ENCODE assay signal across 9 cellular contexts in genomic region chr12:51847830-51848727, GRCh38. TPM values are rescaled to one million over a fixed set of nuclear protein-coding genes. Genes with fewer than 3 reads are reported as not detected.
DNase-seq lines count a peak whose midpoint lies in the region; ATAC-seq and TF ChIP-seq lines count a peak whose summit lies in the region.
"Had no signal": no experiment of that assay in that cellular context is flagged by ENCODE, and none has a peak within 500 bp of the region (broad histone marks: within the 10 kb centered on the region; RNA-seq: fewer than 3 reads in every experiment).

Gene FIGNL2, minus strand, starts transcription at chr12:51848718. Its CDS starts 26,305 bp downstream, at chr12:51822413.

- peak within 1 kb of the TSS; percentile 75 for H3K4me3 Mint-ChIP-seq in GM23338
- peak within 1 kb of the TSS; percentile 72 to 80 for H3K4me3 Mint-ChIP-seq in stimulated activated naive CD8-positive, alpha-beta T cell treated with anti-CD3 and anti-CD28 coated beads, Interleukin-15, amount 100 ng/mL, for 72 hours

- peaks cover 53% of the 10 kb centered on the region for H3K4me1 Mint-ChIP-seq in GM23338
- peaks cover 33% of the 10 kb centered on the region for H3K4me1 Mint-ChIP-seq in stimulated activated naive CD8-positive, alpha-beta T cell treated with anti-CD3 and anti-CD28 coated beads, Interleukin-15, amount 100 ng/mL, for 72 hours

- H3K36me3 ChIP-seq in GM23338 (ENCODE audit: insufficient read depth): no peaks in the 10 kb centered on the region

- H3K9me3 Mint-ChIP-seq in GM23338: no peaks in the 10 kb centered on the region; the same call in 1 of the 3 replicates
- H3K9me3 Mint-ChIP-seq in stimulated activated naive CD8-positive, alpha-beta T cell treated with anti-CD3 and anti-CD28 coated beads, Interleukin-15, amount 100 ng/mL, for 72 hours: no peaks in the 10 kb centered on the region

- peak within 1 kb of the TSS; percentile 96 for H3K4me2 ChIP-seq in GM23338

- in situ Hi-C loops in astrocyte of the spinal cord (cut with HindIII; ENCODE audit: low sequenced_read_pairs): no loop called here

- 0 out of 2 replicates have a peak within 1 kb of the TSS, but pooled peaks have one; percentile 59 for H2AFZ ChIP-seq in GM23338

- H3K27me3 ChIP-seq in GM23338 (ENCODE audit: insufficient read depth): peaks cover 57% of the 10 kb centered on the region

- TF ChIP-seq CTCF in GM23338 (conservative IDR thresholded peaks at IDR 0.05; ENCODE audit: low read depth in 2 of 2): no peak
- TF ChIP-seq CTCF in astrocyte of the spinal cord (IDR thresholded peaks at IDR 0.05; ENCODE audit: low read depth, low read length): no peak

- DNase-seq in GM23338 (ENCODE audit: low spot score): peak; percentile 65
- no peak for DNase-seq in astrocyte of the spinal cord (ENCODE audit: low read depth, low spot score)
- DNase-seq in left lobe of liver (ENCODE audit: low spot score): peak; percentile 60
- DNase-seq in stimulated activated naive CD8-positive, alpha-beta T cell treated with anti-CD3 and anti-CD28 coated beads, Interleukin-15, amount 100 ng/mL, for 72 hours: no peak
- DNase-seq in activated CD4-positive, CD25-positive, alpha-beta regulatory T cell treated with anti-CD3 and anti-CD28 coated beads, Interleukin-2, amount 50 U/mL, for 72 hours: no peak
- no peak for DNase-seq in stimulated activated CD4-positive, alpha-beta T cell treated with anti-CD3 and anti-CD28 coated beads, Interleukin-1b, Interleukin-23, amount 100 ng/mL, for 48 hours
- DNase-seq: RPMI8226 had no signal

- H3K79me2 ChIP-seq in GM23338 (replicated peaks; ENCODE audit: insufficient read depth): no peaks in the 10 kb centered on the region

- ATAC-seq in GM23338: peak; percentile 19
- peak; percentile 71 for ATAC-seq in left lobe of liver
- peak; percentile 32 for ATAC-seq in stimulated activated naive CD8-positive, alpha-beta T cell treated with anti-CD3 and anti-CD28 coated beads, Interleukin-15, amount 100 ng/mL, for 72 hours
- ATAC-seq in GM19023 (IDR thresholded peaks at IDR 0.05; ENCODE audit: unreplicated experiment): no peak
- no peak for ATAC-seq in GM21515 (IDR thresholded peaks at IDR 0.05; ENCODE audit: unreplicated experiment)

- no peaks in the 10 kb centered on the region; the same call in 2 of the 3 replicates for H3K36me3 Mint-ChIP-seq in GM23338 (ENCODE audit: low read depth)

- peaks cover 40% of the 10 kb centered on the region for H3K4me1 ChIP-seq in GM23338 (ENCODE audit: insufficient read depth)

- H4K20me1 ChIP-seq in GM23338 (replicated peaks; ENCODE audit: insufficient read depth): peaks cover 4% of the 10 kb centered on the region; the same call in 1 of the 2 replicates

- H3K27me3 Mint-ChIP-seq in GM23338 (ENCODE audit: insufficient read depth, low read depth, poor library complexity): peaks cover 53% of the 10 kb centered on the region
- peaks cover 77% of the 10 kb centered on the region for H3K27me3 Mint-ChIP-seq in stimulated activated naive CD8-positive, alpha-beta T cell treated with anti-CD3 and anti-CD28 coated beads, Interleukin-15, amount 100 ng/mL, for 72 hours

- H3K27ac Mint-ChIP-seq in GM23338: no peak within 1 kb of the TSS
- H3K27ac Mint-ChIP-seq in stimulated activated naive CD8-positive, alpha-beta T cell treated with anti-CD3 and anti-CD28 coated beads, Interleukin-15, amount 100 ng/mL, for 72 hours: no peak within 1 kb of the TSS

- peak within 1 kb of the TSS; percentile 91 for H3K4me3 ChIP-seq in GM23338
- H3K4me3 ChIP-seq in astrocyte of the spinal cord (ENCODE audit: low read depth, low read length): peak within 1 kb of the TSS; percentile 13

- no peak within 1 kb of the TSS for H3K27ac ChIP-seq in GM23338 (ENCODE audit: low read depth)

- no peaks in the 10 kb centered on the region for H3K9me2 ChIP-seq in GM23338 (ENCODE audit: insufficient read depth)

- peaks cover 12% of the 10 kb centered on the region; the same call in 1 of the 2 replicates for H3F3A ChIP-seq in GM23338 (replicated peaks; ENCODE audit: low read depth)

TF ChIP-seq in GM23338, 12 proteins besides CTCF, POLR2A, EP300 and RAD21:
- TF ChIP-seq STAT1 (IDR thresholded peaks at IDR 0.05; ENCODE audit: unreplicated experiment) (no peak), POLR2AphosphoS5 (IDR thresholded peaks at IDR 0.05; ENCODE audit: low read depth) (0 out of 2 replicates have a peak, but pooled peaks have one; percentile 19)
TF ChIP-seq in GM23338: peak in this region for 1.

RNA-seq across cellular contexts. Expression of gene FIGNL2, which starts in this region (rescaled TPM):
- total RNA-seq in GM23338 (2014; rRNA removed; shearing (Covaris generic)): 4.1 and 5.2 TPM in 2 replicates
- 1.1 and 1.4 TPM in 2 replicates for polyA plus RNA-seq in GM23338 (2016; fragmentation: Nextera tagmentation; extraction: Ambion mirVana)
- total RNA-seq in left lobe of liver: 0.68 TPM

Comparison
In these comparisons a context has a peak if more than half of its experiments do, and no peak if none do; other contexts are left out.
1. Peak in DNase-seq and ATAC-seq in left lobe of liver; RNA of the gene not detected or under 1 TPM.
2. ATAC-seq: peak in GM23338 (single experiment) and stimulated activated naive CD8-positive, alpha-beta T cell treated with anti-CD3 and anti-CD28 coated beads, Interleukin-15, amount 100 ng/mL, for 72 hours (single experiment); none in GM19023 (single experiment) and GM21515 (single experiment).